ENCODE assay signal across 20 cellular contexts in genomic region chr20:32236048-32236533, GRCh38. TPM values are rescaled to one million over a fixed set of nuclear protein-coding genes. Genes with fewer than 3 reads are reported as not detected.
A peak's percentile ranks its signal among the peaks of the same experiment; 100 is the strongest.
DNase-seq lines count a peak whose midpoint lies in the region; ATAC-seq, FAIRE-seq and TF ChIP-seq lines count a peak whose summit lies in the region.
"Had no signal": no experiment of that assay in that cellular context is flagged by ENCODE, and none has a peak within 500 bp of the region (broad histone marks: within the 10 kb centered on the region; RNA-seq: fewer than 3 reads in every experiment).

No MANE protein-coding gene starts in this region.

- TF ChIP-seq POLR2A in Peyer's patch (IDR thresholded peaks at IDR 0.05), result no peak
- TF ChIP-seq POLR2A in body of pancreas (IDR thresholded peaks at IDR 0.05), result no peak

- no peak for ATAC-seq in CD4-positive, CD25-positive, alpha-beta regulatory T cell (ENCODE audit: low read depth in 2 of 2)
- ATAC-seq in HG03039 (IDR thresholded peaks at IDR 0.05; ENCODE audit: unreplicated experiment), result no peak
- ATAC-seq in body of pancreas, result no peak

- H3K27ac ChIP-seq in CD4-positive, CD25-positive, alpha-beta regulatory T cell (ENCODE audit: insufficient read depth, low read length, poor library complexity, severe bottlenecking), result no peak overlapping the region
- H3K27ac ChIP-seq in Peyer's patch, result peak overlapping the region in 3 of 4 donors; percentile 1 to 88 (median 67)
- H3K27ac ChIP-seq in kidney (ENCODE audit: low read depth in 2 of 2, low read length in 2 of 2), result no peak overlapping the region
- H3K27ac ChIP-seq in body of pancreas, result peak overlapping the region in 2 of 4 donors; percentile 3 to 27

- no peaks in the 10 kb centered on the region for H3K9me3 Mint-ChIP-seq in CD4-positive, CD25-positive, alpha-beta regulatory T cell
- H3K9me3 Mint-ChIP-seq in chondrocyte (ENCODE audit: low read depth) (no peaks in the 10 kb centered on the region), mesothelial cell of epicardium (no peaks in the 10 kb centered on the region)
- H3K9me3 Mint-ChIP-seq: CD8-positive, alpha-beta memory T cell had no signal

- FAIRE-seq in kidney (lab: Jason Lieb, UNC), result no peak
- FAIRE-seq: H1, islet of Langerhans, TTC549, urothelium cell line had no signal

- no peak for DNase-seq in CD4-positive, CD25-positive, alpha-beta regulatory T cell
- DNase-seq in Peyer's patch (no peak), chondrocyte (ENCODE audit: low spot score) (peak; percentile 30), mesothelial cell of epicardium (ENCODE audit: low spot score in 2 of 2, unreplicated experiment in 2 of 2) (no peak), kidney (no peak), NCI-H2196 (lab: John Stamatoyannopoulos, UW; ENCODE audit: unreplicated experiment) (no peak), body of pancreas (no peak)
- DNase-seq: CD8-positive, alpha-beta memory T cell; central memory CD4-positive, alpha-beta T cell; DMS79 treated with DMSO at 0.1 percent for 48 hours; effector memory CD4-positive, alpha-beta T cell; NCI-H146; NCI-H345; NK-92 treated with Interleukin-12 subunit alpha and Interleukin-12 subunit beta, amount 100 ng/mL, for 24 hours; stimulated activated naive CD4-positive, alpha-beta T cell treated with Interleukin-2 at 50 U/mL for 16 hours had no signal

- H3K27ac Mint-ChIP-seq in CD4-positive, CD25-positive, alpha-beta regulatory T cell, result peak overlapping the region in 2 of 3 donors; percentile 62 to 72
- H3K27ac Mint-ChIP-seq in chondrocyte (ENCODE audit: unreplicated experiment) (no peak overlapping the region), mesothelial cell of epicardium (peak overlapping the region; percentile 76)

- H3K27me3 ChIP-seq in CD4-positive, CD25-positive, alpha-beta regulatory T cell (ENCODE audit: control insufficient read depth, insufficient read depth, low read length), result no peaks in the 10 kb centered on the region
- H3K27me3 ChIP-seq in Peyer's patch (no peaks in the 10 kb centered on the region), body of pancreas (no peaks in the 10 kb centered on the region)

- H3K9ac ChIP-seq in kidney (ENCODE audit: low read length in 2 of 2), result no peak overlapping the region

- H3K4me1 Mint-ChIP-seq in CD4-positive, CD25-positive, alpha-beta regulatory T cell, result peaks cover 12 to 34% (median 19%) of the 10 kb centered on the region in 4 donors
- peaks cover 5% of the 10 kb centered on the region for H3K4me1 Mint-ChIP-seq in chondrocyte (ENCODE audit: low read depth)
- H3K4me1 Mint-ChIP-seq in mesothelial cell of epicardium, result peaks cover 16% of the 10 kb centered on the region

- H3K9me3 ChIP-seq in CD4-positive, CD25-positive, alpha-beta regulatory T cell (ENCODE audit: control insufficient read depth in 2 of 2, low read length in 2 of 2), result no peaks in the 10 kb centered on the region
- H3K9me3 ChIP-seq in Peyer's patch (no peaks in the 10 kb centered on the region), kidney (ENCODE audit: control insufficient read depth in 1 of 2, low read length in 2 of 2) (no peaks in the 10 kb centered on the region), body of pancreas (no peaks in the 10 kb centered on the region)

- TF ChIP-seq CTCF in Peyer's patch (IDR thresholded peaks at IDR 0.05), result peak in 1 of 6 experiments; percentile 10
- no peak for TF ChIP-seq CTCF in chondrocyte (IDR thresholded peaks at IDR 0.05)
- TF ChIP-seq CTCF in mesothelial cell of epicardium (IDR thresholded peaks at IDR 0.05; ENCODE audit: unreplicated experiment), result no peak
- TF ChIP-seq CTCF in kidney (IDR thresholded peaks at IDR 0.05; ENCODE audit: borderline replicate concordance, extremely low read depth, insufficient read depth), result no peak
- no peak for TF ChIP-seq CTCF in body of pancreas (IDR thresholded peaks at IDR 0.05)

- 83 to 96% methylated on average over 3 of the region's 3 CpGs for WGBS in body of pancreas, 2 donors

- H3K4me3 Mint-ChIP-seq in CD4-positive, CD25-positive, alpha-beta regulatory T cell, result no peak overlapping the region
- H3K4me3 Mint-ChIP-seq in chondrocyte (ENCODE audit: unreplicated experiment) (no peak overlapping the region), mesothelial cell of epicardium (no peak overlapping the region)
- H3K4me3 Mint-ChIP-seq: CD8-positive, alpha-beta memory T cell had no signal

- intact Hi-C loops in kidney (cut with DNase I) (no loop called here), body of pancreas (cut with DNase I) (no loop called here)

- H3K4me3 ChIP-seq in CD4-positive, CD25-positive, alpha-beta regulatory T cell (ENCODE audit: low read depth, low read length), result no peak overlapping the region
- H3K4me3 ChIP-seq in Peyer's patch (no peak overlapping the region), kidney (ENCODE audit: low read length in 2 of 2) (no peak overlapping the region), body of pancreas (no peak overlapping the region)

- H3K27me3 Mint-ChIP-seq in CD4-positive, CD25-positive, alpha-beta regulatory T cell, result no peaks in the 10 kb centered on the region
- H3K27me3 Mint-ChIP-seq in chondrocyte (ENCODE audit: low read depth) (no peaks in the 10 kb centered on the region), mesothelial cell of epicardium (ENCODE audit: low read depth) (no peaks in the 10 kb centered on the region)
- H3K27me3 Mint-ChIP-seq: CD8-positive, alpha-beta memory T cell had no signal

- H3K36me3 ChIP-seq in CD4-positive, CD25-positive, alpha-beta regulatory T cell (ENCODE audit: control insufficient read depth, insufficient read depth, low read length), result peaks cover 22% of the 10 kb centered on the region
- H3K36me3 ChIP-seq in Peyer's patch, result peaks cover 0 to 43% (median 0%) of the 10 kb centered on the region in 3 donors
- H3K36me3 ChIP-seq in kidney (ENCODE audit: control insufficient read depth in 1 of 2, insufficient read depth in 2 of 2, low read length in 2 of 2), result peaks cover 24 to 33% of the 10 kb centered on the region in 2 donors
- H3K36me3 ChIP-seq in body of pancreas (replicated peaks in 1 of 2; ENCODE audit: insufficient read depth in 1 of 2, low read depth in 2 of 2), result peaks cover 5 to 13% of the 10 kb centered on the region in 2 donors

- peaks cover 19% of the 10 kb centered on the region for H3K4me1 ChIP-seq in CD4-positive, CD25-positive, alpha-beta regulatory T cell (ENCODE audit: control insufficient read depth, insufficient read depth, low read length, poor library complexity, severe bottlenecking)
- H3K4me1 ChIP-seq in Peyer's patch (peaks cover 0 to 30% (median 4%) of the 10 kb centered on the region in 4 donors), kidney (ENCODE audit: control insufficient read depth in 1 of 2, insufficient read depth in 1 of 2, low read depth in 1 of 2, low read length in 2 of 2) (peaks cover 5 to 7% of the 10 kb centered on the region in 2 donors), body of pancreas (peaks cover 27% of the 10 kb centered on the region)

- peaks cover 46% of the 10 kb centered on the region for H3K36me3 Mint-ChIP-seq in CD4-positive, CD25-positive, alpha-beta regulatory T cell
- H3K36me3 Mint-ChIP-seq in chondrocyte (ENCODE audit: low read depth) (peaks cover 50% of the 10 kb centered on the region), mesothelial cell of epicardium (peaks cover 38% of the 10 kb centered on the region)

RNA-seq across cellular contexts. Expression of gene POFUT1, which starts 28.4 kb away (rescaled TPM):
- total RNA-seq in CD4-positive, CD25-positive, alpha-beta regulatory T cell, result 14.1 TPM
- 10 to 100 TPM; 10.0 to 14.3 (median 12.0) TPM for polyA plus RNA-seq in CD4-positive, CD25-positive, alpha-beta regulatory T cell
- total RNA-seq in Peyer's patch (100 to 1,000 TPM in 1 of 4 donors, 10 to 100 TPM in 3; 42.9 to 118 (median 55.7) TPM), chondrocyte (61.6 to 68.3 TPM (median 66.4 TPM) in 3 replicates), mesothelial cell of epicardium (43.7 to 46.3 TPM (median 45.3 TPM) in 3 replicates), kidney (36.7 TPM), body of pancreas (10 to 100 TPM; 12.2 to 23.6 TPM)
- 16.7 TPM for polyA plus RNA-seq in kidney (ENCODE audit: insufficient read depth, low read depth, low replicate concordance)

RNA-seq across cellular contexts. Expression of gene PLAGL2, which starts 28.5 kb away (rescaled TPM):
- total RNA-seq in CD4-positive, CD25-positive, alpha-beta regulatory T cell, result 22.9 TPM
- 1 to 10 TPM; 2.8 to 5.3 (median 4.0) TPM for polyA plus RNA-seq in CD4-positive, CD25-positive, alpha-beta regulatory T cell
- 10 to 100 TPM in 3 of 4 donors, 1 to 10 TPM in 1; 5.8 to 55.9 (median 25.8) TPM for total RNA-seq in Peyer's patch
- 9.1 to 16.9 TPM (median 16.4 TPM) in 3 replicates for total RNA-seq in chondrocyte
- 37.4 to 38.1 TPM (median 37.8 TPM) in 3 replicates for total RNA-seq in mesothelial cell of epicardium
- total RNA-seq in kidney, result 9.2 TPM
- polyA plus RNA-seq in kidney (ENCODE audit: insufficient read depth, low read depth, low replicate concordance), result 3.8 TPM
- total RNA-seq in body of pancreas, result 1 to 10 TPM; 4.6 to 5.2 TPM

RNA-seq across cellular contexts. Expression of gene KIF3B, which starts 41.4 kb away (rescaled TPM):
- 19.6 TPM for total RNA-seq in CD4-positive, CD25-positive, alpha-beta regulatory T cell
- polyA plus RNA-seq in CD4-positive, CD25-positive, alpha-beta regulatory T cell, result 1 to 10 TPM; 1.8 to 3.1 (median 2.3) TPM
- total RNA-seq in Peyer's patch, result 10 to 100 TPM; 42.1 to 77.6 (median 57.7) TPM
- 34.2 to 36.1 TPM (median 35.5 TPM) in 3 replicates for total RNA-seq in chondrocyte
- 21.1 to 22.2 TPM (median 21.3 TPM) in 3 replicates for total RNA-seq in mesothelial cell of epicardium
- total RNA-seq in kidney, result 62.2 TPM
- polyA plus RNA-seq in kidney (ENCODE audit: insufficient read depth, low read depth, low replicate concordance), result 31.6 TPM
- total RNA-seq in body of pancreas, result 10 to 100 TPM; 23.1 to 28.3 TPM

Comparison
In these comparisons a context has a peak if more than half of its experiments do, and no peak if none do; other contexts are left out.
1. H3K27ac ChIP-seq: peak in Peyer's patch (3 of 4); none in CD4-positive, CD25-positive, alpha-beta regulatory T cell (single experiment) and kidney (0 of 2).